ENCODE assay signal across 29 cellular contexts in genomic region chr6:112026933-112027332, GRCh38. TPM values are rescaled to one million over a fixed set of nuclear protein-coding genes. Genes with fewer than 3 reads are reported as not detected.
DNase-seq lines count a peak whose midpoint lies in the region; ATAC-seq and TF ChIP-seq lines count a peak whose summit lies in the region.
"Had no signal": no experiment of that assay in that cellular context is flagged by ENCODE, and none has a peak within 500 bp of the region (broad histone marks: within the 10 kb centered on the region; RNA-seq: fewer than 3 reads in every experiment).

No MANE protein-coding gene starts in this region.

- H3K27ac Mint-ChIP-seq in T-helper 1 cell treated with Interleukin-12 subunit alpha and Interleukin-12 subunit beta and Interleukin-4 antibody, amounts not matched to agents 30 μg/mL and 1 μg/mL, for 36 hours, result peak overlapping the region; percentile 92
- H3K27ac Mint-ChIP-seq in CD4-positive, alpha-beta T cell, result peak overlapping the region; percentile 93
- peak overlapping the region; percentile 78 for H3K27ac Mint-ChIP-seq in activated CD8-positive, alpha-beta T cell treated with anti-CD3 and anti-CD28 coated beads, Interleukin-2, amount 10 ng/mL, durations not matched to agents 7 days and 5 days
- peak overlapping the region; percentile 75 to 93 (median 86) for H3K27ac Mint-ChIP-seq in immature natural killer cell
- H3K27ac Mint-ChIP-seq: endodermal cell, progenitor cell of endocrine pancreas had no signal

- intact Hi-C loops in CD4-positive, alpha-beta T cell (cut with DNase I, micrococcal nuclease), result no loop called here

- H3K9me3 ChIP-seq in CD4-positive, alpha-beta T cell (ENCODE audit: control insufficient read depth, low read length), result no peaks in the 10 kb centered on the region
- H3K9me3 ChIP-seq: breast epithelium, Caco-2, colonic mucosa, mucosa of descending colon had no signal

- no peak for ATAC-seq in CD4-positive, alpha-beta T cell (ENCODE audit: poor library complexity)
- no peak for ATAC-seq in activated CD8-positive, alpha-beta T cell treated with anti-CD3 and anti-CD28 coated beads, Interleukin-2, amount 10 ng/mL, durations not matched to agents 7 days and 5 days
- ATAC-seq: gastroesophageal sphincter, mucosa of descending colon had no signal

- H3K27ac ChIP-seq in CD4-positive, alpha-beta T cell (ENCODE audit: low read depth, low read length), result peak overlapping the region; percentile 87
- H3K27ac ChIP-seq: 22Rv1, breast epithelium, colonic mucosa, gastroesophageal sphincter had no signal

- H3K27me3 ChIP-seq in CD4-positive, alpha-beta T cell (ENCODE audit: control insufficient read depth, insufficient read depth, low read length), result no peaks in the 10 kb centered on the region
- H3K27me3 ChIP-seq: breast epithelium, colonic mucosa, esophagus squamous epithelium, gastroesophageal sphincter, tibial nerve had no signal

- H3K4me1 Mint-ChIP-seq in T-helper 1 cell treated with Interleukin-12 subunit alpha and Interleukin-12 subunit beta and Interleukin-4 antibody, amounts not matched to agents 30 μg/mL and 1 μg/mL, for 36 hours (ENCODE audit: low read depth), result peaks cover 38% of the 10 kb centered on the region
- peaks cover 84% of the 10 kb centered on the region for H3K4me1 Mint-ChIP-seq in CD4-positive, alpha-beta T cell (ENCODE audit: low read depth)
- peaks cover 40% of the 10 kb centered on the region for H3K4me1 Mint-ChIP-seq in activated CD8-positive, alpha-beta T cell treated with anti-CD3 and anti-CD28 coated beads, Interleukin-2, amount 10 ng/mL, durations not matched to agents 7 days and 5 days (ENCODE audit: low read depth)
- peaks cover 37 to 47% of the 10 kb centered on the region in 2 donors for H3K4me1 Mint-ChIP-seq in immature natural killer cell

- H3K36me3 Mint-ChIP-seq in T-helper 1 cell treated with Interleukin-12 subunit alpha and Interleukin-12 subunit beta and Interleukin-4 antibody, amounts not matched to agents 30 μg/mL and 1 μg/mL, for 36 hours (ENCODE audit: low read depth), result peaks cover 15% of the 10 kb centered on the region
- peaks cover 16% of the 10 kb centered on the region for H3K36me3 Mint-ChIP-seq in CD4-positive, alpha-beta T cell (ENCODE audit: low read depth)
- H3K36me3 Mint-ChIP-seq in activated CD8-positive, alpha-beta T cell treated with anti-CD3 and anti-CD28 coated beads, Interleukin-2, amount 10 ng/mL, durations not matched to agents 7 days and 5 days (ENCODE audit: low read depth), result peaks cover 9% of the 10 kb centered on the region
- H3K36me3 Mint-ChIP-seq in immature natural killer cell, result peaks cover 0 to 12% (median 4%) of the 10 kb centered on the region in 3 donors
- H3K36me3 Mint-ChIP-seq: IgD-negative memory B cell had no signal

- peaks cover 19% of the 10 kb centered on the region for H3K9me3 Mint-ChIP-seq in T-helper 1 cell treated with Interleukin-12 subunit alpha and Interleukin-12 subunit beta and Interleukin-4 antibody, amounts not matched to agents 30 μg/mL and 1 μg/mL, for 36 hours
- H3K9me3 Mint-ChIP-seq in CD4-positive, alpha-beta T cell, result peaks cover 5% of the 10 kb centered on the region
- peaks cover 4% of the 10 kb centered on the region for H3K9me3 Mint-ChIP-seq in activated CD8-positive, alpha-beta T cell treated with anti-CD3 and anti-CD28 coated beads, Interleukin-2, amount 10 ng/mL, durations not matched to agents 7 days and 5 days (ENCODE audit: insufficient read depth)
- peaks cover 0 to 10% (median 1%) of the 10 kb centered on the region in 6 donors for H3K9me3 Mint-ChIP-seq in immature natural killer cell

- H3K27me3 Mint-ChIP-seq in T-helper 1 cell treated with Interleukin-12 subunit alpha and Interleukin-12 subunit beta and Interleukin-4 antibody, amounts not matched to agents 30 μg/mL and 1 μg/mL, for 36 hours (ENCODE audit: low read depth), result no peaks in the 10 kb centered on the region
- H3K27me3 Mint-ChIP-seq in CD4-positive, alpha-beta T cell, result no peaks in the 10 kb centered on the region
- H3K27me3 Mint-ChIP-seq in activated CD8-positive, alpha-beta T cell treated with anti-CD3 and anti-CD28 coated beads, Interleukin-2, amount 10 ng/mL, durations not matched to agents 7 days and 5 days (ENCODE audit: low read depth), result no peaks in the 10 kb centered on the region
- H3K27me3 Mint-ChIP-seq in immature natural killer cell (ENCODE audit: low read depth in 3 of 3), result peaks cover 0 to 4% (median 2%) of the 10 kb centered on the region in 3 donors

- CTCF ChIA-PET in CD4-positive, alpha-beta T cell (lab: Charles Lee), result interaction anchor here (1.1 to 1.2 kb wide), 2 partner anchors 16 to 29 kb away, joined by 3 to 4 read pairs; no protein-coding TSS in a partner anchor
- CTCF ChIA-PET in activated CD8-positive, alpha-beta T cell treated with anti-CD3 and anti-CD28 coated beads, Interleukin-2, amount 10 ng/mL, durations not matched to agents 7 days and 5 days (lab: Charles Lee), result interaction anchor here (1.0 to 5.4 kb wide), 5 partner anchors 9 to 317 kb away, joined by 5 to 98 read pairs (median 7); no protein-coding TSS in a partner anchor
- CTCF ChIA-PET in GM10248 (lab: Yijun Ruan, JAX), result interaction anchor here (1.0 to 4.3 kb wide), 8 partner anchors 10 to 317 kb away, joined by 3 to 52 read pairs (median 10); no protein-coding TSS in a partner anchor

- POLR2A ChIA-PET in CD4-positive, alpha-beta T cell (lab: Charles Lee), result interaction anchor here (0.7 to 3.6 kb wide), 8 partner anchors 10 to 316 kb away, joined by 3 to 44 read pairs (median 5); no protein-coding TSS in a partner anchor
- POLR2A ChIA-PET in activated CD8-positive, alpha-beta T cell treated with anti-CD3 and anti-CD28 coated beads, Interleukin-2, amount 10 ng/mL, durations not matched to agents 7 days and 5 days (lab: Charles Lee), result interaction anchor here (0.8 to 1.1 kb wide), 2 partner anchors 9 to 12 kb away, joined by 3 to 4 read pairs; no protein-coding TSS in a partner anchor
- POLR2A ChIA-PET in GM10248 (lab: Yijun Ruan, JAX), result no interaction called here

- TF ChIP-seq CTCF in CD4-positive, alpha-beta T cell (IDR thresholded peaks at IDR 0.05), result no peak
- TF ChIP-seq CTCF in GM10248 (IDR thresholded peaks at IDR 0.05; ENCODE audit: control extremely low read depth, extremely low read depth, low read depth, missing control alignments), result no peak

- no peak overlapping the region for H3K4me3 Mint-ChIP-seq in T-helper 1 cell treated with Interleukin-12 subunit alpha and Interleukin-12 subunit beta and Interleukin-4 antibody, amounts not matched to agents 30 μg/mL and 1 μg/mL, for 36 hours
- H3K4me3 Mint-ChIP-seq in CD4-positive, alpha-beta T cell, result no peak overlapping the region
- no peak overlapping the region for H3K4me3 Mint-ChIP-seq in activated CD8-positive, alpha-beta T cell treated with anti-CD3 and anti-CD28 coated beads, Interleukin-2, amount 10 ng/mL, durations not matched to agents 7 days and 5 days
- peak overlapping the region in 1 of 5 donors; percentile 11 for H3K4me3 Mint-ChIP-seq in immature natural killer cell
- H3K4me3 Mint-ChIP-seq: endodermal cell had no signal

- DNase-seq in T-helper 1 cell, result no peak
- DNase-seq in CD4-positive, alpha-beta T cell, result no peak
- DNase-seq in activated CD8-positive, alpha-beta T cell treated with anti-CD3 and anti-CD28 coated beads, Interleukin-2, amount 10 ng/mL, durations not matched to agents 7 days and 5 days, result no peak
- DNase-seq in immature natural killer cell, result no peak
- no peak for DNase-seq in GM10248 (ENCODE audit: extremely low spot score)
- no peak for DNase-seq in hypothalamus (lab: John Stamatoyannopoulos, UW)
- DNase-seq in RPMI8226, result no peak
- DNase-seq: activated CD4-positive, alpha-beta T cell treated with anti-CD3 and anti-CD28 coated beads, Interleukin-2, amount 50 U/mL, for 1 hour; Caco-2; colonic mucosa; endodermal cell; esophagus squamous epithelium; islet precursor cell; mucosa of descending colon; NCI-H2081 treated with DMSO at 0.1 percent for 48 hours; NCI-H82; Right ventricle myocardium superior; stimulated activated naive CD4-positive, alpha-beta T cell had no signal

RNA-seq across cellular contexts. Expression of gene CCN6, which starts 27.0 kb away (rescaled TPM):
- not detected for total RNA-seq in CD4-positive, alpha-beta T cell
- not detected for total RNA-seq in activated CD8-positive, alpha-beta T cell treated with anti-CD3 and anti-CD28 coated beads, Interleukin-2, amount 10 ng/mL, durations not matched to agents 7 days and 5 days
- not detected for polyA plus RNA-seq in immature natural killer cell
- total RNA-seq: breast epithelium, Caco-2, colonic mucosa, endodermal cell, gastroesophageal sphincter, liver, MCF 10A, mucosa of descending colon, OCI-LY7, progenitor cell of endocrine pancreas, Right ventricle myocardium superior, skeletal muscle tissue had no signal
- polyA plus RNA-seq: IgD-negative memory B cell had no signal
